Comparison of ENCODE assay signal across 27 cellular contexts in genomic region chr10:111338035-111338434, GRCh38.
A peak's percentile ranks its signal among the peaks of the same experiment; 100 is the strongest.
DNase-seq lines count a peak whose midpoint lies in the region; ATAC-seq and TF ChIP-seq lines count a peak whose summit lies in the region.
"Had no signal": no experiment of that assay in that cellular context is flagged by ENCODE, and none has a peak within 500 bp of the region (broad histone marks: within the 10 kb centered on the region; RNA-seq: fewer than 3 reads in every experiment).

No MANE protein-coding gene starts in this region.

- no peak for TF ChIP-seq CTCF in GM10248 (IDR thresholded peaks at IDR 0.05; ENCODE audit: control extremely low read depth, extremely low read depth, low read depth, missing control alignments)

- ATAC-seq in GM21576 (IDR thresholded peaks at IDR 0.05; ENCODE audit: unreplicated experiment) (peak; percentile 18), GM21825 (IDR thresholded peaks at IDR 0.05; ENCODE audit: unreplicated experiment) (no peak), HG03139 (IDR thresholded peaks at IDR 0.05; ENCODE audit: unreplicated experiment) (no peak)
- ATAC-seq: activated CD4-positive, alpha-beta T cell treated with anti-CD3 and anti-CD28 coated beads for 36 hours; activated CD8-positive, alpha-beta T cell treated with anti-CD3 and anti-CD28 coated beads, Interleukin-2, amount 10 ng/mL, durations not matched to agents 7 days and 5 days; lower lobe of right lung; natural killer cell treated with Interleukin-12 subunit alpha and Interleukin-12 subunit beta and Interleukin-15 and Interleukin-18, amount 100 ng/mL, for 72 hours had no signal

- CTCF ChIA-PET in GM10248 (lab: Yijun Ruan, JAX) = interaction anchor here (2.0 kb wide), 1 partner anchor 19 kb away, joined by 6 read pairs; no protein-coding TSS in a partner anchor

- POLR2A ChIA-PET in GM10248 (lab: Yijun Ruan, JAX) = no interaction called here

- peak; percentile 2 for DNase-seq in NCI-H146 (lab: John Stamatoyannopoulos, UW)
- no peak for DNase-seq in NCI-H146 treated with DMSO at 0.1 percent for 48 hours (lab: John Stamatoyannopoulos, UW; ENCODE audit: unreplicated experiment)
- peak; percentile 9 to 41 for DNase-seq in NCI-H187 (lab: John Stamatoyannopoulos, UW)
- peak; percentile 60 for DNase-seq in cerebellum (ENCODE audit: low spot score)
- no peak for DNase-seq in GM10248 (ENCODE audit: extremely low spot score)
- DNase-seq: 8988T; activated CD4-positive, alpha-beta T cell treated with anti-CD3 and anti-CD28 coated beads for 36 hours; activated CD8-positive, alpha-beta T cell treated with anti-CD3 and anti-CD28 coated beads, Interleukin-2, amount 10 ng/mL, durations not matched to agents 7 days and 5 days; activated naive CD8-positive, alpha-beta T cell treated with anti-CD3 and anti-CD28 coated beads for 36 hours; activated T-cell treated with anti-CD3 and anti-CD28 coated beads for 4 hours; aorta; cortex of kidney; DND-41; head of caudate nucleus; kidney glomerular epithelial cell; lower lobe of right lung; NCI-H1930; NCI-H446; NK-92 treated with Interleukin-12 subunit alpha and Interleukin-12 subunit beta, amount 100 ng/mL, for 24 hours; PC-9; Right ventricle myocardium superior; stimulated activated naive CD4-positive, alpha-beta T cell treated with Interleukin-2 at 50 U/mL for 16 hours; uterus had no signal

Comparison
In these comparisons a context has a peak if more than half of its experiments do, and no peak if none do; other contexts are left out.
1. DNase-seq: peak in NCI-H146 (single experiment), NCI-H187 (2 of 2) and cerebellum (single experiment); none in NCI-H146 treated with DMSO at 0.1 percent for 48 hours (single experiment) and GM10248 (single experiment).